15 cellular contexts compared by ENCODE assay signal in the genomic region with DNA sequence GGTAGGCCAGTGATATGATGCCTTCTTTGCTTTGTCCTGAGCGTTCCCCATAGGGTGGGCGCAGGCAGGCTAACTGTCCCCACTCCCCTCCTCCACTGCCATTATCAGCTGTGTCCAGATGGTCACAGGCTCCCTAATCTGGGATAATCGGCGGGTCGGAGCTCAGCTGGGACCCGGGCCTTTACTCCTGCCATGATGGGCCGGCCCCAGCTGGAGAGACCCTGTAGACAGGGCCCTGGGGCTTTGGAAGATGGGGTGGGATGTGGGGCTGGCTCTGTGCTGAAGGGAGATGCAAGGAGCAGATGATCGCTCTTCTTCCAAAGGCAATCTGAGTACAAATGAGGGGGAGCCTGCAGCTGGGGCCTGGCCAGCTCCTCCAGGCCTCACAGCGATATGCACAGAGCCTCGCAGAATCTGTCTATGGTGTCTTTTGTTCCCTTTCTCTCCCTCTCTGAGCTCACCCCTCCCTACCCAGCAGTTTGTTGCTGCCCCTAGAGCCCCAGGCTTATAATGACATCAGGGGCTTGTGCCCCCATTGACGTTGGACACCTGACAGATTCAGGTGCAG. TPM values are rescaled to one million over a fixed set of nuclear protein-coding genes. Genes with fewer than 3 reads are reported as not detected.
DNase-seq lines count a peak whose midpoint lies in the region; ATAC-seq, FAIRE-seq and TF ChIP-seq lines count a peak whose summit lies in the region.
"Had no signal": no experiment of that assay in that cellular context is flagged by ENCODE, and none has a peak within 500 bp of the region (broad histone marks: within the 10 kb centered on the region; RNA-seq: fewer than 3 reads in every experiment).

No MANE protein-coding gene starts in this region.

- peaks cover 8% of the 10 kb centered on the region; the same call in 2 of the 3 replicates for H3K36me3 ChIP-seq in K562 (ENCODE audit: control insufficient read depth, insufficient read depth, low read length)
- no peaks in the 10 kb centered on the region for H3K36me3 ChIP-seq in testis (ENCODE audit: low read depth, missing control alignments)
- H3K36me3 ChIP-seq in right atrium auricular region: no peaks in the 10 kb centered on the region
- H3K36me3 ChIP-seq: right lobe of liver had no signal

- H3K4me2 ChIP-seq in K562 (ENCODE audit: insufficient read depth, low read length): peak overlapping the region; percentile 57; the same call in 1 of the 2 replicates

- H3K4me1 ChIP-seq in K562 (replicated peaks in 1 of 2; ENCODE audit: control insufficient read depth in 2 of 2, insufficient read depth in 2 of 2, low read length in 2 of 2) (peaks cover 28 to 36% of the 10 kb centered on the region in 2 experiments; a peak in 4 of 5 replicates), testis (peaks cover 7% of the 10 kb centered on the region), right atrium auricular region (peaks cover 0 to 30% of the 10 kb centered on the region in 2 donors)

- H3K79me2 ChIP-seq in K562 (ENCODE audit: control insufficient read depth, insufficient read depth, low read length): no peaks in the 10 kb centered on the region

- peak; percentile 76 for DNase-seq in OCI-M1 (lab: John Stamatoyannopoulos, UW)
- DNase-seq in K562 (ENCODE audit: extremely low read depth in 1 of 4, low spot score in 3 of 4): peak; percentile 46 to 68 (median 62)
- DNase-seq in medulla oblongata (ENCODE audit: extremely low spot score): peak; percentile 72
- DNase-seq in testis: peak; percentile 75
- DNase-seq in central memory CD4-positive, alpha-beta T cell: no peak
- DNase-seq in right atrium auricular region (ENCODE audit: low spot score): no peak
- DNase-seq in effector CD4-positive, alpha-beta T cell: no peak
- DNase-seq: activated CD4-positive, alpha-beta T cell treated with anti-CD3 and anti-CD28 coated beads for 48 hours; HFFc6; islet precursor cell; NCI-H2227 treated with DMSO at 0.1 percent for 48 hours; right lobe of liver; stimulated activated CD4-positive, alpha-beta T cell treated with anti-CD3 and anti-CD28 coated beads, Interleukin-4, amount 100 ng/mL, for 1 hour had no signal

- no peak overlapping the region for H3K4me3 ChIP-seq in K562
- H3K4me3 ChIP-seq in testis: no peak overlapping the region
- H3K4me3 ChIP-seq in right atrium auricular region: no peak overlapping the region
- H3K4me3 ChIP-seq: right lobe of liver had no signal

- no peaks in the 10 kb centered on the region for H3K27me3 ChIP-seq in K562 (ENCODE audit: control insufficient read depth in 2 of 2, insufficient read depth in 2 of 2, low read length in 2 of 2)
- no peaks in the 10 kb centered on the region for H3K27me3 ChIP-seq in testis
- no peaks in the 10 kb centered on the region for H3K27me3 ChIP-seq in right atrium auricular region
- H3K27me3 ChIP-seq: right lobe of liver had no signal

- intact Hi-C loops in K562 (cut with micrococcal nuclease) (no loop called here), testis (cut with DNase I; ENCODE audit: low total_unique reads) (no loop called here)

- under 1% methylated on average over 11 of the region's 11 CpGs for WGBS in K562 (ENCODE audit: insufficient coverage, low coverage, missing lambda C conversion rate)
- WGBS in testis, 2 donors: 62 to 68% methylated on average over 2 to 11 of the region's 11 CpGs

- peak; percentile 75 for TF ChIP-seq EP300 in K562 (IDR thresholded peaks at IDR 0.05; ENCODE audit: low read length)

- in situ Hi-C loops in K562 (cut with MboI): no loop called here

- peak overlapping the region; percentile 53; the same call in 1 of the 3 replicates for H3K27ac ChIP-seq in K562 (ENCODE audit: extremely low read depth, low read depth, low read length)
- peak overlapping the region; percentile 38 to 59 for H3K27ac ChIP-seq in testis
- H3K27ac ChIP-seq in right atrium auricular region: no peak overlapping the region
- H3K27ac ChIP-seq: right lobe of liver had no signal

- TF ChIP-seq CTCF in K562 (IDR thresholded peaks at IDR 0.05 in 2 of 3, conservative IDR thresholded peaks at IDR 0.05 in 1 of 3; ENCODE audit: insufficient read depth in 2 of 3, low read depth in 1 of 3, low read length in 3 of 3) (no peak), testis (IDR thresholded peaks at IDR 0.05) (no peak), right atrium auricular region (IDR thresholded peaks at IDR 0.05) (no peak)

- H4K20me1 ChIP-seq in K562 (replicated peaks; ENCODE audit: control insufficient read depth, insufficient read depth, low read length): 0 out of 2 replicates have a peak, but pooled peaks cover 10% of the 10 kb centered on the region

- no TSS peak for BruUV-seq in K562 (replicated peaks; lab: Mats Ljungman, UMichigan)

- POLR2A ChIA-PET in K562 (lab: Yijun Ruan, JAX): interaction anchor here (0.6 to 5.0 kb wide), 9 partner anchors 9 to 113 kb away, joined by 3 to 52 read pairs (median 6); a partner anchor contains a TSS

- peaks cover 5% of the 10 kb centered on the region for H3K9me1 ChIP-seq in K562 (ENCODE audit: control insufficient read depth, insufficient read depth, low read length)

- peak; percentile 70 for ATAC-seq in K562

- no peaks in the 10 kb centered on the region for H3K9me3 ChIP-seq in K562 (replicated peaks; ENCODE audit: control insufficient read depth, insufficient read depth, low read depth, low read length)
- H3K9me3 ChIP-seq in testis: no peaks in the 10 kb centered on the region
- H3K9me3 ChIP-seq in right atrium auricular region: no peaks in the 10 kb centered on the region
- H3K9me3 ChIP-seq: right lobe of liver had no signal

- no peak for TF ChIP-seq POLR2A in K562 (conservative IDR thresholded peaks at IDR 0.05)
- TF ChIP-seq POLR2A in testis (IDR thresholded peaks at IDR 0.05): no peak

- CTCF ChIA-PET in K562 (lab: Yijun Ruan, JAX; ENCODE audit: low intra/inter-chr PET ratio): no interaction called here

- TF ChIP-seq RAD21 in K562 (CRISPR knock-in tag; conservative IDR thresholded peaks at IDR 0.05 in 1 of 2, IDR thresholded peaks at IDR 0.05 in 1 of 2): no peak

- peak; percentile 71 for FAIRE-seq in K562 (lab: Jason Lieb, UNC)
- FAIRE-seq: frontal cortex had no signal

- H2AFZ ChIP-seq in K562 (ENCODE audit: low read depth, low read length): no peak overlapping the region

- peak overlapping the region; percentile 2 to 87; a peak in 3 of 4 replicates for H3K9ac ChIP-seq in K562 (ENCODE audit: insufficient read depth in 1 of 2, low read depth in 2 of 2, low read length in 2 of 2)

TF ChIP-seq in K562, 482 proteins besides CTCF, POLR2A, EP300 and RAD21 (continues in another document):
- TF ChIP-seq NFATC3 (IDR thresholded peaks at IDR 0.05): no peak
- peak; percentile 40; the same call in 1 of the 2 replicates for TF ChIP-seq MYC (IDR thresholded peaks at IDR 0.05; ENCODE audit: low read depth, low read length)
- no peak for TF ChIP-seq MYC (CRISPR knock-in tag; IDR thresholded peaks at IDR 0.05; ENCODE audit: borderline replicate concordance, low read depth)
- TF ChIP-seq RBBP5 (IDR thresholded peaks at IDR 0.05; ENCODE audit: borderline replicate concordance, insufficient read depth, low read length, poor library complexity, severe bottlenecking): peak; percentile 4
- TF ChIP-seq ZKSCAN1 (IDR thresholded peaks at IDR 0.05; ENCODE audit: low read depth, low read length): no peak
- peak; percentile 54 for TF ChIP-seq DPF2 (IDR thresholded peaks at IDR 0.05)

RNA-seq across cellular contexts. Expression of a gene that starts 11.9 kb away (rescaled TPM):
- not detected in 2 replicates for total RNA-seq in K562 (2011; cell fraction: chromatin; rRNA removed; ENCODE audit: low replicate concordance)
- not detected in 2 replicates for total RNA-seq in K562 (2011; cell fraction: nucleolus; rRNA removed)
- not detected in 2 replicates for total RNA-seq in K562 (2011; cell fraction: nucleoplasm; rRNA removed)
- not detected in 2 replicates for total RNA-seq in K562 (2014; rRNA removed)
- not detected in 2 replicates for total RNA-seq in K562 (2014; rRNA removed; fragmentation: Illumina TruSeq; extraction: Trizol)
- not detected in 2 replicates for total RNA-seq in K562 (2015; rRNA removed; fragmentation: Illumina TruSeq; extraction: Trizol)
- not detected in 2 replicates for total RNA-seq in K562 (2021)
- not detected in 2 replicates for polyA plus RNA-seq in K562 (2011; rRNA removed)
- not detected in 2 replicates for polyA plus RNA-seq in K562 (2011; cell fraction: cytosol; rRNA removed)
- polyA plus RNA-seq in K562 (2011; cell fraction: nucleus; rRNA removed): not detected in 2 replicates
- 0.05 and 0.10 TPM in 2 replicates for polyA plus RNA-seq in K562 (2012)
- not detected in 2 replicates for polyA plus RNA-seq in K562 (2014; fragmentation: Illumina TruSeq; extraction: Trizol)
- polyA plus RNA-seq in K562 (2014; fragmentation: Nextera tagmentation; extraction: Ambion mirVana): not detected
- polyA plus RNA-seq in K562 (2014; rRNA removed): not detected in 2 replicates
- not detected in 2 replicates for polyA minus RNA-seq in K562 (2011; rRNA and poly(A)+ RNA removed)
- polyA minus RNA-seq in K562 (2011; cell fraction: cytosol; rRNA and poly(A)+ RNA removed): 1.5 TPM in 1 of 2 replicates, not detected in the other
- polyA minus RNA-seq in K562 (2011; cell fraction: nucleus; rRNA and poly(A)+ RNA removed): not detected in 2 replicates
- 10 to 100 TPM; 51.2 to 58.2 TPM for total RNA-seq in testis
- 15.4 TPM for polyA plus RNA-seq in testis (ENCODE audit: insufficient read depth, low read depth, low replicate concordance)
- total RNA-seq in right atrium auricular region: 1 to 10 TPM in 1 of 2 donors, under 1 TPM in 1; 0.20 to 1.4 TPM
- total RNA-seq: HFFc6, HT1080 had no signal

RNA-seq across cellular contexts. Expression of a gene that starts 21.8 kb away (rescaled TPM):
- total RNA-seq in K562 (2011; cell fraction: chromatin; rRNA removed; ENCODE audit: low replicate concordance): 368 and 416 TPM in 2 replicates
- total RNA-seq in K562 (2011; cell fraction: nucleolus; rRNA removed): 577 and 735 TPM in 2 replicates
- 828 and 1,575 TPM in 2 replicates for total RNA-seq in K562 (2011; cell fraction: nucleoplasm; rRNA removed)
- total RNA-seq in K562 (2014; rRNA removed) (2,700 and 3,102 TPM in 2 replicates), K562 (2014; rRNA removed; fragmentation: Illumina TruSeq; extraction: Trizol) (3,530 and 3,738 TPM in 2 replicates), K562 (2015; rRNA removed; fragmentation: Illumina TruSeq; extraction: Trizol) (3,411 and 3,679 TPM in 2 replicates), K562 (2021) (3,592 and 3,622 TPM in 2 replicates), testis (100 to 1,000 TPM; 464 to 925 TPM), right atrium auricular region (100 to 1,000 TPM; 391 to 983 TPM)
- polyA plus RNA-seq in K562 (2011; rRNA removed) (3,472 and 4,261 TPM in 2 replicates), K562 (2014; fragmentation: Illumina TruSeq; extraction: Trizol) (4,042 and 4,231 TPM in 2 replicates), K562 (2014; fragmentation: Nextera tagmentation; extraction: Ambion mirVana) (1,000 to 10,000 TPM; 5,693 to 5,771 TPM), K562 (2014; rRNA removed) (3,097 and 3,731 TPM in 2 replicates), testis (ENCODE audit: insufficient read depth, low read depth, low replicate concordance) (1,294 TPM)
- 3,466 and 4,968 TPM in 2 replicates for polyA plus RNA-seq in K562 (2011; cell fraction: cytosol; rRNA removed)
- polyA plus RNA-seq in K562 (2011; cell fraction: nucleus; rRNA removed): 1,428 and 2,203 TPM in 2 replicates
- 4,980 and 5,479 TPM in 2 replicates for polyA plus RNA-seq in K562 (2012)
- 1,903 and 2,025 TPM in 2 replicates for polyA minus RNA-seq in K562 (2011; rRNA and poly(A)+ RNA removed)
- polyA minus RNA-seq in K562 (2011; cell fraction: cytosol; rRNA and poly(A)+ RNA removed): 774 and 918 TPM in 2 replicates
- 197 and 395 TPM in 2 replicates for polyA minus RNA-seq in K562 (2011; cell fraction: nucleus; rRNA and poly(A)+ RNA removed)

Comparison
In these comparisons a context has a peak if more than half of its experiments do, and no peak if none do; other contexts are left out.
1. DNase-seq: peak in OCI-M1 (single experiment), K562 (4 of 4), medulla oblongata (single experiment) and testis (single experiment); none in central memory CD4-positive, alpha-beta T cell (single experiment), right atrium auricular region (single experiment) and effector CD4-positive, alpha-beta T cell (single experiment).
2. H3K27ac ChIP-seq: peak in K562 (single experiment) and testis (2 of 2); none in right atrium auricular region (0 of 2).
3. RNA of a gene that starts 11.9 kb away (total RNA-seq): 51.2 to 58.2 TPM in testis; 0.20 to 1.4 TPM in right atrium auricular region and not detected in K562; every median in the first group is over 10 times any median in the second.